ENCODE assay signal across 9 cellular contexts in genomic region chr4:13543648-13544555, GRCh38. TPM values are rescaled to one million over a fixed set of nuclear protein-coding genes. Genes with fewer than 3 reads are reported as not detected.
A peak's percentile ranks its signal among the peaks of the same experiment; 100 is the strongest.
DNase-seq lines count a peak whose midpoint lies in the region; ATAC-seq and TF ChIP-seq lines count a peak whose summit lies in the region.
"Had no signal": no experiment of that assay in that cellular context is flagged by ENCODE, and none has a peak within 500 bp of the region (broad histone marks: within the 10 kb centered on the region; RNA-seq: fewer than 3 reads in every experiment).

NKX3-2 (minus strand) TSS chr4:13544508; CDS start chr4:13544414, 94 bp downstream.

- DNase-seq in Right ventricle myocardium inferior (ENCODE audit: missing footprints) = no peak
- DNase-seq in cardiac septum (ENCODE audit: low spot score) = no peak
- no peak for DNase-seq in T-cell
- peak; percentile 22 to 58 for DNase-seq in foreskin fibroblast
- no peak for DNase-seq in osteocyte (ENCODE audit: extremely low spot score, unreplicated experiment)
- DNase-seq in SW 1271 (lab: John Stamatoyannopoulos, UW) = no peak

- H3K27me3 Mint-ChIP-seq in T-cell = peaks cover 54 to 70% of the 10 kb centered on the region in 2 donors
- H3K27me3 Mint-ChIP-seq in osteocyte (ENCODE audit: unreplicated experiment) = peaks cover 56% of the 10 kb centered on the region

- H3K4me3 ChIP-seq in foreskin fibroblast (ENCODE audit: low read depth in 1 of 2, low read length in 2 of 2) = peak within 1 kb of the TSS; percentile 55 to 62

- POLR2A ChIA-PET in T-cell (lab: Charles Lee) = no interaction called here

- CTCF ChIA-PET in T-cell (lab: Charles Lee) = no interaction called here

- intact Hi-C loops in Right ventricle myocardium inferior (cut with DNase I) (loop anchor here (2.0 kb wide), 1 partner anchor 685 kb away; no protein-coding TSS in a partner anchor), cardiac septum (cut with DNase I) (loop anchor here (2.0 kb wide), 1 partner anchor 57 kb away; no protein-coding TSS in a partner anchor)

- H3K4me1 Mint-ChIP-seq in T-cell (peaks cover 57 to 60% (median 59%) of the 10 kb centered on the region in 3 donors), osteocyte (ENCODE audit: unreplicated experiment) (peaks cover 36% of the 10 kb centered on the region)

- peaks cover 4% of the 10 kb centered on the region for H3K36me3 Mint-ChIP-seq in T-cell
- peaks cover 4% of the 10 kb centered on the region for H3K36me3 Mint-ChIP-seq in osteocyte (ENCODE audit: unreplicated experiment)

- H3K27ac Mint-ChIP-seq in T-cell (no peak within 1 kb of the TSS), osteocyte (ENCODE audit: unreplicated experiment) (peak within 1 kb of the TSS; percentile 81)

- TF ChIP-seq CTCF in foreskin fibroblast (IDR thresholded peaks at IDR 0.05; ENCODE audit: low read depth, low read length) = no peak
- no peak for TF ChIP-seq CTCF in osteocyte (IDR thresholded peaks at IDR 0.05)

- ATAC-seq in Right ventricle myocardium inferior (peak; percentile 45), T-cell (replicated peaks in 1 of 4) (no peak), GM19463 (IDR thresholded peaks at IDR 0.05; ENCODE audit: unreplicated experiment) (no peak), GM21737 (IDR thresholded peaks at IDR 0.05; ENCODE audit: unreplicated experiment) (no peak)

- peak within 1 kb of the TSS; percentile 69 to 86 (median 71) for H3K4me3 Mint-ChIP-seq in T-cell
- H3K4me3 Mint-ChIP-seq in osteocyte (ENCODE audit: unreplicated experiment) = peak within 1 kb of the TSS; percentile 92

- H3K9me3 Mint-ChIP-seq in T-cell = peaks cover 0 to 4% (median 0%) of the 10 kb centered on the region in 3 donors
- no peaks in the 10 kb centered on the region for H3K9me3 Mint-ChIP-seq in osteocyte (ENCODE audit: unreplicated experiment)

RNA-seq across cellular contexts. Expression of gene NKX3-2, which starts in this region (rescaled TPM):
- total RNA-seq in Right ventricle myocardium inferior = not detected
- 0.30 TPM for total RNA-seq in cardiac septum
- not detected for total RNA-seq in T-cell
- 2.7 and 2.9 TPM in 2 replicates for total RNA-seq in osteocyte
- total RNA-seq: glomerular endothelial cell had no signal

Comparison
In these comparisons a context has a peak if more than half of its experiments do, and no peak if none do; other contexts are left out.
1. Peak in ATAC-seq in Right ventricle myocardium inferior; RNA of the gene not detected or under 1 TPM.
2. DNase-seq: peak in foreskin fibroblast (2 of 2); none in Right ventricle myocardium inferior (single experiment), cardiac septum (single experiment), T-cell (0 of 34), osteocyte (single experiment) and SW 1271 (0 of 2).